In genomic region chr20:61877776-61878477, GRCh38 we compare ENCODE assay signal across 35 cellular contexts.
"Had no signal": no experiment of that assay in that cellular context is flagged by ENCODE, and none has a peak within 500 bp of the region (broad histone marks: within the 10 kb centered on the region; RNA-seq: fewer than 3 reads in every experiment).

No MANE protein-coding gene starts in this region.

- H3K9me3 ChIP-seq: adrenal gland, body of pancreas, breast epithelium had no signal

- H3K27me3 Mint-ChIP-seq: activated B cell treated with CpG ODN at 0.5 μM for 24 hours; activated CD4-positive, alpha-beta T cell treated with anti-CD3 and anti-CD28 coated beads, Interleukin-2, amount 10 ng/mL, durations not matched to agents 24 days and 14 days; activated CD8-positive, alpha-beta T cell treated with anti-CD3 and anti-CD28 coated beads for 36 hours had no signal

- DNase-seq: activated B cell treated with CpG ODN at 0.5 μM for 24 hours; activated CD4-positive, alpha-beta memory T cell treated with anti-CD3 and anti-CD28 coated beads for 36 hours; activated CD4-positive, alpha-beta T cell treated with anti-CD3 and anti-CD28 coated beads for 4 hours; activated CD4-positive, alpha-beta T cell treated with anti-CD3 and anti-CD28 coated beads, Interleukin-2, amount 10 ng/mL, durations not matched to agents 24 days and 14 days; activated CD4-positive, alpha-beta T cell treated with anti-CD3 and anti-CD28 coated beads, Interleukin-2, amount 50 U/mL, for 1 hour; activated CD4-positive, alpha-beta T cell treated with anti-CD3 and anti-CD28 coated beads, Interleukin-2, amount 50 U/mL, for 4 hours; activated CD4-positive, CD25-positive, alpha-beta regulatory T cell treated with anti-CD3 and anti-CD28 coated beads, Interleukin-2, amount 50 U/mL, for 72 hours; activated CD8-positive, alpha-beta memory T cell treated with anti-CD3 and anti-CD28 coated beads, Interleukin-2, amount 50 U/mL, for 4 hours; activated CD8-positive, alpha-beta T cell treated with anti-CD3 and anti-CD28 coated beads for 36 hours; activated effector memory CD4-positive, alpha-beta T cell treated with anti-CD3 and anti-CD28 coated beads, Interleukin-2, amount 50 U/mL, for 16 hours; activated gamma-delta T cell treated with Interleukin-2 at 50 U/mL for 16 hours; activated naive CD4-positive, alpha-beta T cell; activated naive CD4-positive, alpha-beta T cell treated with anti-CD3 and anti-CD28 coated beads for 36 hours; activated naive CD4-positive, alpha-beta T cell treated with anti-CD3 and anti-CD28 coated beads, Interleukin-2, amount 50 U/mL, for 16 hours; activated naive CD8-positive, alpha-beta T cell treated with anti-CD3 and anti-CD28 coated beads for 36 hours; activated T-cell treated with anti-CD3 and anti-CD28 coated beads for 4 hours; activated T-cell treated with anti-CD3 and anti-CD28 coated beads, Interleukin-2, amount 50 U/mL, for 1 hour; activated T-cell treated with anti-CD3 and anti-CD28 coated beads, Interleukin-2, amount 50 U/mL, for 4 hours; activated T-cell treated with anti-CD3 and anti-CD28 coated beads, Interleukin-2, amount 50 U/mL, for 72 hours; adrenal gland; amniotic stem cell; aorta; body of pancreas; brain microvascular endothelial cell; central memory CD4-positive, alpha-beta T cell; T-helper 1 cell; T-helper 2 cell; T-helper 9 cell had no signal

- H3K27ac ChIP-seq: adrenal gland, body of pancreas, brain microvascular endothelial cell, breast epithelium, VCaP had no signal

- H3K36me3 ChIP-seq: adrenal gland, brain microvascular endothelial cell, breast epithelium had no signal

- H3K27me3 ChIP-seq: adrenal gland, body of pancreas, brain microvascular endothelial cell had no signal

- H3K36me3 Mint-ChIP-seq: activated CD4-positive, alpha-beta memory T cell treated with anti-CD3 and anti-CD28 coated beads for 36 hours; activated naive CD4-positive, alpha-beta T cell treated with anti-CD3 and anti-CD28 coated beads, Interleukin-2, amount 50 U/mL, for 72 hours; activated naive CD8-positive, alpha-beta T cell treated with anti-CD3 and anti-CD28 coated beads for 36 hours had no signal

- ATAC-seq: activated CD8-positive, alpha-beta T cell treated with anti-CD3 and anti-CD28 coated beads for 36 hours; activated naive CD4-positive, alpha-beta T cell treated with anti-CD3 and anti-CD28 coated beads, Interleukin-2, amount 50 U/mL, for 72 hours; activated T-cell treated with anti-CD3 and anti-CD28 coated beads, Interleukin-2, amount 50 U/mL, for 4 hours; activated T-cell treated with anti-CD3 and anti-CD28 coated beads, Interleukin-2, amount 50 U/mL, for 72 hours; activated T-helper 17 cell treated with anti-CD3 and anti-CD28 coated beads, Interleukin-2, amount 50 U/mL, for 72 hours; body of pancreas had no signal

- H3K4me3 Mint-ChIP-seq: activated B cell treated with CpG ODN at 0.5 μM for 24 hours; activated CD4-positive, alpha-beta memory T cell treated with anti-CD3 and anti-CD28 coated beads for 36 hours; activated CD4-positive, alpha-beta T cell treated with anti-CD3 and anti-CD28 coated beads, Interleukin-2, amount 10 ng/mL, durations not matched to agents 24 days and 14 days; activated CD8-positive, alpha-beta T cell treated with anti-CD3 and anti-CD28 coated beads for 36 hours; activated naive CD4-positive, alpha-beta T cell treated with anti-CD3 and anti-CD28 coated beads for 36 hours; activated naive CD8-positive, alpha-beta T cell treated with anti-CD3 and anti-CD28 coated beads for 36 hours; activated T-cell treated with anti-CD3 and anti-CD28 coated beads, Interleukin-2, amount 50 U/mL, for 4 hours; activated T-cell treated with anti-CD3 and anti-CD28 coated beads, Interleukin-2, amount 50 U/mL, for 72 hours; activated T-helper 1 cell treated with anti-CD3 and anti-CD28 coated beads, Interleukin-12 subunit alpha, Interleukin-12 subunit beta, Interleukin-2, Interleukin-4 antibody, amounts not matched to agents 30 ng/mL and 10 ng/mL and 1 ng/mL, durations not matched to agents 14 hours and 24 hours and 36 hours; activated T-helper 17 cell treated with anti-CD3 and anti-CD28 coated beads, Interleukin-2, amount 50 U/mL, for 72 hours; T-helper 1 cell treated with Interleukin-12 subunit alpha and Interleukin-12 subunit beta and Interleukin-4 antibody, amounts not matched to agents 30 μg/mL and 1 μg/mL, for 36 hours; T-helper 2 cell treated with Interferon-gamma antibody and Interleukin-4, amounts not matched to agents 5 μg/mL and 100 μg/mL, for 36 hours had no signal

- H3K4me1 ChIP-seq: adrenal gland, body of pancreas, breast epithelium had no signal

- H3K9me3 Mint-ChIP-seq: activated B cell treated with CpG ODN at 0.5 μM for 24 hours; activated CD4-positive, alpha-beta memory T cell treated with anti-CD3 and anti-CD28 coated beads for 36 hours; activated CD4-positive, alpha-beta T cell treated with anti-CD3 and anti-CD28 coated beads, Interleukin-2, amount 10 ng/mL, durations not matched to agents 24 days and 14 days; activated CD8-positive, alpha-beta T cell treated with anti-CD3 and anti-CD28 coated beads for 36 hours; activated naive CD4-positive, alpha-beta T cell treated with anti-CD3 and anti-CD28 coated beads for 36 hours; activated naive CD4-positive, alpha-beta T cell treated with anti-CD3 and anti-CD28 coated beads, Interleukin-2, amount 50 U/mL, for 72 hours; activated naive CD8-positive, alpha-beta T cell treated with anti-CD3 and anti-CD28 coated beads for 36 hours; activated T-cell treated with anti-CD3 and anti-CD28 coated beads, Interleukin-2, amount 50 U/mL, for 4 hours; activated T-cell treated with anti-CD3 and anti-CD28 coated beads, Interleukin-2, amount 50 U/mL, for 72 hours; activated T-helper 1 cell treated with anti-CD3 and anti-CD28 coated beads, Interleukin-12 subunit alpha, Interleukin-12 subunit beta, Interleukin-2, Interleukin-4 antibody, amounts not matched to agents 30 ng/mL and 10 ng/mL and 1 ng/mL, durations not matched to agents 14 hours and 24 hours and 36 hours; activated T-helper 17 cell treated with anti-CD3 and anti-CD28 coated beads, Interleukin-2, amount 50 U/mL, for 72 hours; T-helper 1 cell treated with Interleukin-12 subunit alpha and Interleukin-12 subunit beta and Interleukin-4 antibody, amounts not matched to agents 30 μg/mL and 1 μg/mL, for 36 hours; T-helper 2 cell treated with Interferon-gamma antibody and Interleukin-4, amounts not matched to agents 5 μg/mL and 100 μg/mL, for 36 hours had no signal

- H3K4me1 Mint-ChIP-seq: activated B cell treated with CpG ODN at 0.5 μM for 24 hours; activated CD4-positive, alpha-beta T cell treated with anti-CD3 and anti-CD28 coated beads, Interleukin-2, amount 10 ng/mL, durations not matched to agents 24 days and 14 days; activated T-helper 17 cell treated with anti-CD3 and anti-CD28 coated beads, Interleukin-2, amount 50 U/mL, for 72 hours had no signal

- H3K27ac Mint-ChIP-seq: activated B cell treated with CpG ODN at 0.5 μM for 24 hours; activated CD4-positive, alpha-beta memory T cell treated with anti-CD3 and anti-CD28 coated beads for 36 hours; activated CD4-positive, alpha-beta T cell treated with anti-CD3 and anti-CD28 coated beads, Interleukin-2, amount 10 ng/mL, durations not matched to agents 24 days and 14 days; activated CD8-positive, alpha-beta T cell treated with anti-CD3 and anti-CD28 coated beads for 36 hours; activated naive CD4-positive, alpha-beta T cell treated with anti-CD3 and anti-CD28 coated beads for 36 hours; activated naive CD4-positive, alpha-beta T cell treated with anti-CD3 and anti-CD28 coated beads, Interleukin-2, amount 50 U/mL, for 72 hours; activated naive CD8-positive, alpha-beta T cell treated with anti-CD3 and anti-CD28 coated beads for 36 hours; activated T-cell treated with anti-CD3 and anti-CD28 coated beads, Interleukin-2, amount 50 U/mL, for 72 hours; activated T-helper 1 cell treated with anti-CD3 and anti-CD28 coated beads, Interleukin-12 subunit alpha, Interleukin-12 subunit beta, Interleukin-2, Interleukin-4 antibody, amounts not matched to agents 30 ng/mL and 10 ng/mL and 1 ng/mL, durations not matched to agents 14 hours and 24 hours and 36 hours; activated T-helper 17 cell treated with anti-CD3 and anti-CD28 coated beads, Interleukin-2, amount 50 U/mL, for 72 hours; T-helper 1 cell treated with Interleukin-12 subunit alpha and Interleukin-12 subunit beta and Interleukin-4 antibody, amounts not matched to agents 30 μg/mL and 1 μg/mL, for 36 hours; T-helper 2 cell treated with Interferon-gamma antibody and Interleukin-4, amounts not matched to agents 5 μg/mL and 100 μg/mL, for 36 hours had no signal

- H3K4me3 ChIP-seq: adrenal gland, body of pancreas, breast epithelium had no signal
